Comparison of ENCODE assay signal across 8 cellular contexts in the genomic region with DNA sequence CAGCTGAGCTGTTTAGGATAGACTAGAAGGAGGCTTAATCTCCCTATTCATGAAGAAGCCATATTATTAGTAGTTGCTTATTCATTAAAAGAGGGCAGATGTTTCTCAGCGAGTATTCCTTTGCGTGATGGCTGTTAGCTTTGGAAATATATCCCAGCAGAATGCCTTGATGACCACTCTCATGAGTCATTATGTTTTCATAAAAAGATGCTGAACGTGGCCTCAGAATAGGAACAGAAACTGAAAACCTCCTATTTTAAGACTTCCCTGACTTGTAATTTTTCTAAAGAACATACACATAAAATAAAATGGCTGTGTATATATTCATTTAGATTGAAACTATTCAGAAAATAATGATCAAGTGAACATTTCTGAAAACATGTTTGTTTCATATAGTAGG. TPM values are rescaled to one million over a fixed set of nuclear protein-coding genes. Genes with fewer than 3 reads are reported as not detected.
A peak's percentile ranks its signal among the peaks of the same experiment; 100 is the strongest.
DNase-seq lines count a peak whose midpoint lies in the region; ATAC-seq lines count a peak whose summit lies in the region.

No MANE protein-coding gene starts in this region.

- H3K36me3 Mint-ChIP-seq in immature natural killer cell, result no peaks in the 10 kb centered on the region

- no peak overlapping the region for H3K27ac Mint-ChIP-seq in immature natural killer cell

- H3K79me1 ChIP-seq in mesendoderm (ENCODE audit: low read length), result no peaks in the 10 kb centered on the region

- H3K36me3 ChIP-seq in mesendoderm (ENCODE audit: control insufficient read depth, insufficient read depth, low read length), result no peaks in the 10 kb centered on the region

- H3K27ac ChIP-seq in mesendoderm (ENCODE audit: low read depth, low read length), result no peak overlapping the region

- H3K79me2 ChIP-seq in mesendoderm (ENCODE audit: control insufficient read depth, insufficient read depth, low read length), result no peaks in the 10 kb centered on the region

- H3K4me1 ChIP-seq in mesendoderm (ENCODE audit: control insufficient read depth, low read depth, low read length), result no peaks in the 10 kb centered on the region

- H3K9ac ChIP-seq in mesendoderm (ENCODE audit: low read length), result no peak overlapping the region

- H3K4me3 ChIP-seq in mesendoderm (ENCODE audit: low read length), result no peak overlapping the region

- no peak overlapping the region for H3K4ac ChIP-seq in mesendoderm (ENCODE audit: low read depth, low read length)

- no peak overlapping the region for H2BK5ac ChIP-seq in mesendoderm (ENCODE audit: low read length)

- H3K27me3 ChIP-seq in mesendoderm (ENCODE audit: insufficient read depth, low read length, poor library complexity), result no peaks in the 10 kb centered on the region

- no peak overlapping the region for H4K5ac ChIP-seq in mesendoderm (ENCODE audit: low read length)

- H3K23ac ChIP-seq in mesendoderm (ENCODE audit: low read length), result no peak overlapping the region

- H3K4me1 Mint-ChIP-seq in immature natural killer cell, result no peaks in the 10 kb centered on the region

- DNase-seq in fibroblast of peridontal ligament (ENCODE audit: extremely low read depth), result peak; percentile 94
- no peak for DNase-seq in mesendoderm
- no peak for DNase-seq in DMS 273 (lab: John Stamatoyannopoulos, UW; ENCODE audit: unreplicated experiment)
- DNase-seq in NCI-H774 (lab: John Stamatoyannopoulos, UW), result no peak
- no peak for DNase-seq in immature natural killer cell

- ATAC-seq in GM18502 (IDR thresholded peaks at IDR 0.05; ENCODE audit: poor library complexity, unreplicated experiment), result peak; percentile 85
- peak; percentile 65 for ATAC-seq in GM21825 (IDR thresholded peaks at IDR 0.05; ENCODE audit: unreplicated experiment)
- ATAC-seq in HG03575 (IDR thresholded peaks at IDR 0.05; ENCODE audit: extremely low read depth, insufficient number of reproducible peaks, low FRiP score, unreplicated experiment), result peak; percentile 44

- no peak overlapping the region for H3K18ac ChIP-seq in mesendoderm (ENCODE audit: low read length)

- H3K9me3 Mint-ChIP-seq in immature natural killer cell, result peaks cover 0 to 4% (median under 1%) of the 10 kb centered on the region in 6 donors

- WGBS in mesendoderm (ENCODE audit: extremely low coverage, insufficient coverage, low lambda C conversion rate), result no CpG with 5 or more reads among the region's 3 CpGs

- no peak overlapping the region for H2AK5ac ChIP-seq in mesendoderm (ENCODE audit: low read length)

- H3K4me2 ChIP-seq in mesendoderm (ENCODE audit: low read length), result no peak overlapping the region

- no peak overlapping the region for H4K8ac ChIP-seq in mesendoderm (ENCODE audit: low read depth, low read length)

- no peak overlapping the region for H2BK15ac ChIP-seq in mesendoderm (replicated peaks; ENCODE audit: low read depth)

- no peak overlapping the region for H2BK120ac ChIP-seq in mesendoderm (ENCODE audit: low read depth, low read length)

- H3K27me3 Mint-ChIP-seq in immature natural killer cell (ENCODE audit: low read depth in 3 of 3), result peaks cover 0 to 1% (median 0%) of the 10 kb centered on the region in 3 donors

- no peak overlapping the region for H3K4me3 Mint-ChIP-seq in immature natural killer cell

- no peak overlapping the region for H3K56ac ChIP-seq in mesendoderm (ENCODE audit: low read length)

RNA-seq across cellular contexts. Expression of a gene that starts 9.6 kb away (rescaled TPM):
- polyA plus RNA-seq in mesendoderm (2013, experiment 1 of 2), result 0.62 TPM
- 0.63 TPM for polyA plus RNA-seq in mesendoderm (2013, experiment 2 of 2)
- not detected for polyA plus RNA-seq in immature natural killer cell
